In genomic region chr3:33437556-33438283, GRCh38 we compare ENCODE assay signal across 8 cellular contexts. TPM values are rescaled to one million over a fixed set of nuclear protein-coding genes. Genes with fewer than 3 reads are reported as not detected.
DNase-seq lines count a peak whose midpoint lies in the region; ATAC-seq and TF ChIP-seq lines count a peak whose summit lies in the region.

No MANE protein-coding gene starts in this region.

- TF ChIP-seq CTCF in OCI-LY7 (conservative IDR thresholded peaks at IDR 0.05; ENCODE audit: low read length) (no peak), neural progenitor cell (IDR thresholded peaks at IDR 0.05) (no peak)

- no peaks in the 10 kb centered on the region for H3K36me3 ChIP-seq in OCI-LY7 (ENCODE audit: insufficient read depth, low read length)
- no peaks in the 10 kb centered on the region for H3K36me3 ChIP-seq in endocrine pancreas (ENCODE audit: control insufficient read depth, insufficient read depth, low read length)
- no peaks in the 10 kb centered on the region for H3K36me3 ChIP-seq in neural progenitor cell

- H3K4me1 ChIP-seq in OCI-LY7 (ENCODE audit: insufficient read depth, low read length, poor library complexity, severe bottlenecking) (peaks cover 39% of the 10 kb centered on the region), endocrine pancreas (ENCODE audit: control insufficient read depth, insufficient read depth, low read length) (peaks cover 24% of the 10 kb centered on the region), neural progenitor cell (peaks cover 23% of the 10 kb centered on the region)

- H3K9me2 ChIP-seq in OCI-LY7 (ENCODE audit: insufficient read depth, low read length): no peaks in the 10 kb centered on the region

- CTCF ChIA-PET in OCI-LY7 (lab: Charles Lee; ENCODE audit: unreplicated experiment): interaction anchor here (0.6 kb wide), 1 partner anchor 349 kb away, joined by 3 read pairs; no protein-coding TSS in a partner anchor

- H2AFZ ChIP-seq in OCI-LY7 (ENCODE audit: low read length) (no peak overlapping the region), neural progenitor cell (replicated peaks) (no peak overlapping the region)

- peak overlapping the region; percentile 92 for H3K4me3 Mint-ChIP-seq in neural progenitor cell

- H3K9me3 Mint-ChIP-seq in neural progenitor cell: no peaks in the 10 kb centered on the region

- H3K27ac Mint-ChIP-seq in neural progenitor cell: peak overlapping the region; percentile 69

- H3K79me2 ChIP-seq in OCI-LY7 (ENCODE audit: insufficient read depth, low read depth, low read length): peaks cover 77% of the 10 kb centered on the region
- H3K79me2 ChIP-seq in neural progenitor cell (ENCODE audit: low read depth): peaks cover 70% of the 10 kb centered on the region

- peak; percentile 66 for DNase-seq in ELR (ENCODE audit: low read depth)
- DNase-seq in OCI-LY7 (ENCODE audit: low spot score): peak; percentile 6
- peak; percentile 39 for DNase-seq in neural progenitor cell (ENCODE audit: low spot score)
- no peak for DNase-seq in globus pallidus (ENCODE audit: low spot score)
- DNase-seq in mucosa of gallbladder (ENCODE audit: low spot score): no peak

- H3K4me1 Mint-ChIP-seq in neural progenitor cell: peaks cover 30% of the 10 kb centered on the region

- peaks cover 29% of the 10 kb centered on the region for H3F3A ChIP-seq in neural progenitor cell (ENCODE audit: low read depth)

- no peaks in the 10 kb centered on the region for H3K9me3 ChIP-seq in OCI-LY7 (ENCODE audit: low read length)
- H3K9me3 ChIP-seq in endocrine pancreas (ENCODE audit: control insufficient read depth, low read length): no peaks in the 10 kb centered on the region
- H3K9me3 ChIP-seq in neural progenitor cell (ENCODE audit: low read depth): no peaks in the 10 kb centered on the region

- H3K4me2 ChIP-seq in OCI-LY7 (ENCODE audit: low read length): peak overlapping the region; percentile 99
- peak overlapping the region; percentile 87 for H3K4me2 ChIP-seq in neural progenitor cell

- H3K27ac ChIP-seq in OCI-LY7 (ENCODE audit: low read depth, low read length, poor library complexity, severe bottlenecking) (peak overlapping the region; percentile 96), neural progenitor cell (no peak overlapping the region)

- ATAC-seq in GM18858 (IDR thresholded peaks at IDR 0.05; ENCODE audit: unreplicated experiment): no peak
- no peak for ATAC-seq in HG03159 (IDR thresholded peaks at IDR 0.05; ENCODE audit: unreplicated experiment)

- peaks cover 8% of the 10 kb centered on the region for H3K27me3 Mint-ChIP-seq in neural progenitor cell (ENCODE audit: insufficient read depth, low read depth)

- H3K27me3 ChIP-seq in endocrine pancreas (ENCODE audit: control insufficient read depth, insufficient read depth, low read length): no peaks in the 10 kb centered on the region
- H3K27me3 ChIP-seq in neural progenitor cell: no peaks in the 10 kb centered on the region

- POLR2A ChIA-PET in OCI-LY7 (lab: Charles Lee): interaction anchor here (0.6 to 3.2 kb wide), 8 partner anchors 8 to 364 kb away, joined by 3 to 22 read pairs (median 6); partner anchors contain the start of gene PDCD6IP

- H3K4me3 ChIP-seq in OCI-LY7 (ENCODE audit: low read depth, low read length, poor library complexity, severe bottlenecking): peak overlapping the region; percentile 90
- H3K4me3 ChIP-seq in endocrine pancreas (ENCODE audit: control insufficient read depth, insufficient read depth, low read length): peak overlapping the region; percentile 99
- peak overlapping the region; percentile 72 for H3K4me3 ChIP-seq in neural progenitor cell

- no TSS peak for BruUV-seq in OCI-LY7 (replicated peaks; lab: Mats Ljungman, UMichigan)

- intact Hi-C loops in OCI-LY7 (cut with micrococcal nuclease; ENCODE audit: unreplicated experiment): no loop called here

- H3K9ac ChIP-seq in endocrine pancreas (ENCODE audit: control insufficient read depth, insufficient read depth, low read length) (no peak overlapping the region), neural progenitor cell (peak overlapping the region; percentile 84)

- H3K36me3 Mint-ChIP-seq in neural progenitor cell: peaks cover 1% of the 10 kb centered on the region

- H4K20me1 ChIP-seq in OCI-LY7 (ENCODE audit: insufficient read depth, low read length): peaks cover 52% of the 10 kb centered on the region
- H4K20me1 ChIP-seq in neural progenitor cell (ENCODE audit: low read depth): peaks cover 53% of the 10 kb centered on the region

RNA-seq across cellular contexts. Expression of gene UBP1, which starts 2.5 kb away (rescaled TPM):
- total RNA-seq in OCI-LY7 (2014; rRNA removed; shearing (Covaris generic)): 53.2 and 73.0 TPM in 2 replicates
- 83.8 and 94.0 TPM in 2 replicates for total RNA-seq in OCI-LY7 (2022)
- 62.3 and 74.1 TPM in 2 replicates for total RNA-seq in neural progenitor cell (ENCODE audit: low replicate concordance)
- total RNA-seq in mucosa of gallbladder: 56.9 TPM

Comparison
In these comparisons a context has a peak if more than half of its experiments do, and no peak if none do; other contexts are left out.
1. DNase-seq: peak in ELR (single experiment), OCI-LY7 (single experiment) and neural progenitor cell (single experiment); none in globus pallidus (single experiment) and mucosa of gallbladder (single experiment).
2. Peak in every context shown above with its lines, with median percentiles within 50 percentile points of each other: H3K4me3 ChIP-seq.